In genomic region chr6:47420394-47421371, GRCh38 we compare ENCODE assay signal across 13 cellular contexts. TPM values are rescaled to one million over a fixed set of nuclear protein-coding genes. Genes with fewer than 3 reads are reported as not detected.
DNase-seq lines count a peak whose midpoint lies in the region; ATAC-seq and TF ChIP-seq lines count a peak whose summit lies in the region.
"Had no signal": no experiment of that assay in that cellular context is flagged by ENCODE, and none has a peak within 500 bp of the region (broad histone marks: within the 10 kb centered on the region; RNA-seq: fewer than 3 reads in every experiment).

No MANE protein-coding gene starts in this region.

- H2BK15ac ChIP-seq in mesenchymal stem cell (ENCODE audit: low read depth, poor library complexity, severe bottlenecking): no peak overlapping the region
- H2BK15ac ChIP-seq in mesendoderm (replicated peaks; ENCODE audit: low read depth): no peak overlapping the region

- H2BK5ac ChIP-seq in mesenchymal stem cell (ENCODE audit: low read depth, low read length, poor library complexity, severe bottlenecking) (no peak overlapping the region), mesendoderm (ENCODE audit: low read length) (no peak overlapping the region)

- no peak overlapping the region for H3K14ac ChIP-seq in mesenchymal stem cell (ENCODE audit: low read length in 2 of 2)

- H4K8ac ChIP-seq in mesenchymal stem cell (ENCODE audit: low read length) (no peak overlapping the region), mesendoderm (ENCODE audit: low read depth, low read length) (no peak overlapping the region)

- H4K5ac ChIP-seq in mesendoderm (ENCODE audit: low read length): no peak overlapping the region

- H3K79me1 ChIP-seq in mesenchymal stem cell (replicated peaks; ENCODE audit: low read length, poor library complexity, severe bottlenecking): no peaks in the 10 kb centered on the region
- H3K79me1 ChIP-seq in mesendoderm (ENCODE audit: low read length): no peaks in the 10 kb centered on the region

- no peak overlapping the region for H3K18ac ChIP-seq in mesenchymal stem cell (ENCODE audit: low read depth in 1 of 2, low read length in 2 of 2)
- H3K18ac ChIP-seq in mesendoderm (ENCODE audit: low read length): no peak overlapping the region

- H3K56ac ChIP-seq in mesendoderm (ENCODE audit: low read length): no peak overlapping the region

- no peaks in the 10 kb centered on the region for H3K79me2 ChIP-seq in mesendoderm (ENCODE audit: control insufficient read depth, insufficient read depth, low read length)

- TF ChIP-seq CTCF in cardiac fibroblast (IDR thresholded peaks at IDR 0.05; ENCODE audit: low read depth, low read length): no peak

- 73% methylated on average over 4 of the region's 5 CpGs for WGBS in mesenchymal stem cell
- no CpG with 5 or more reads among the region's 5 CpGs for WGBS in mesendoderm (ENCODE audit: extremely low coverage, insufficient coverage, low lambda C conversion rate)

- no peaks in the 10 kb centered on the region for H3K9me3 ChIP-seq in mesenchymal stem cell (ENCODE audit: control insufficient read depth, low read length)

- H3K23ac ChIP-seq in mesenchymal stem cell (ENCODE audit: low read length in 2 of 2): no peak overlapping the region
- no peak overlapping the region for H3K23ac ChIP-seq in mesendoderm (ENCODE audit: low read length)

- H3K36me3 ChIP-seq in mesenchymal stem cell (ENCODE audit: control insufficient read depth in 1 of 2, insufficient read depth in 2 of 2, low read depth in 1 of 2, low read length in 2 of 2) (no peaks in the 10 kb centered on the region), mesendoderm (ENCODE audit: control insufficient read depth, insufficient read depth, low read length) (no peaks in the 10 kb centered on the region)

- DNase-seq in EL (peak; percentile 20), MV-4-11 (lab: John Stamatoyannopoulos, UW) (peak; percentile 12), cardiac fibroblast (ENCODE audit: low read depth in 2 of 2) (peak; percentile 17 to 53), mesenchymal stem cell (no peak), cerebellum (ENCODE audit: low spot score) (no peak), midbrain (lab: John Stamatoyannopoulos, UW) (no peak), mesendoderm (no peak)
- DNase-seq: activated CD4-positive, alpha-beta T cell treated with anti-CD3 and anti-CD28 coated beads, Interleukin-2, amount 50 U/mL, for 48 hours; CD4-positive, alpha-beta memory T cell; NCI-H1417; NK-92 treated with Interleukin-12 subunit alpha and Interleukin-12 subunit beta, amount 100 ng/mL, for 24 hours; SW 1271 had no signal

- H3K9ac ChIP-seq in mesenchymal stem cell (ENCODE audit: low read length): no peak overlapping the region
- H3K9ac ChIP-seq in mesendoderm (ENCODE audit: low read length): no peak overlapping the region

- H2BK120ac ChIP-seq in mesenchymal stem cell (ENCODE audit: low read depth, low read length) (no peak overlapping the region), mesendoderm (ENCODE audit: low read depth, low read length) (no peak overlapping the region)

- H3K4me2 ChIP-seq in mesenchymal stem cell (ENCODE audit: low read length, poor library complexity, severe bottlenecking) (no peak overlapping the region), mesendoderm (ENCODE audit: low read length) (no peak overlapping the region)

- H3K4me1 ChIP-seq in mesenchymal stem cell (ENCODE audit: control insufficient read depth, insufficient read depth, low read depth, low read length) (peaks cover 3% of the 10 kb centered on the region), mesendoderm (ENCODE audit: control insufficient read depth, low read depth, low read length) (no peaks in the 10 kb centered on the region)

- no peak overlapping the region for H2BK12ac ChIP-seq in mesenchymal stem cell (ENCODE audit: low read length in 2 of 2)

- H3K27me3 ChIP-seq in mesenchymal stem cell (ENCODE audit: control insufficient read depth in 1 of 2, insufficient read depth in 1 of 2, low read length in 2 of 2) (peaks cover 0 to 6% of the 10 kb centered on the region in 2 experiments), mesendoderm (ENCODE audit: insufficient read depth, low read length, poor library complexity) (no peaks in the 10 kb centered on the region)

- no peak overlapping the region for H3K4ac ChIP-seq in mesenchymal stem cell (ENCODE audit: low read depth in 1 of 2, low read length in 2 of 2)
- H3K4ac ChIP-seq in mesendoderm (ENCODE audit: low read depth, low read length): no peak overlapping the region

- H2AFZ ChIP-seq in mesenchymal stem cell (ENCODE audit: low read depth, low read length): no peak overlapping the region

- no peak for ATAC-seq in HG03159 (IDR thresholded peaks at IDR 0.05; ENCODE audit: unreplicated experiment)

- H2AK5ac ChIP-seq in mesenchymal stem cell (ENCODE audit: low read length, severe bottlenecking) (peak overlapping the region; percentile 53), mesendoderm (ENCODE audit: low read length) (no peak overlapping the region)

- no peak overlapping the region for H4K91ac ChIP-seq in mesenchymal stem cell (ENCODE audit: low read length)

- H3K27ac ChIP-seq in mesenchymal stem cell (ENCODE audit: low read length, poor library complexity, severe bottlenecking): peak overlapping the region; percentile 73
- no peak overlapping the region for H3K27ac ChIP-seq in mesendoderm (ENCODE audit: low read depth, low read length)

- no peak overlapping the region for H3K4me3 ChIP-seq in cardiac fibroblast (replicated peaks in 1 of 2; ENCODE audit: low read depth in 2 of 2, low read length in 2 of 2)
- H3K4me3 ChIP-seq in mesenchymal stem cell (ENCODE audit: insufficient read depth in 1 of 2, low read depth in 1 of 2, low read length in 2 of 2): no peak overlapping the region
- H3K4me3 ChIP-seq in mesendoderm (ENCODE audit: low read length): no peak overlapping the region

RNA-seq across cellular contexts. Expression of gene CD2AP, which starts 56.9 kb away (rescaled TPM):
- polyA plus RNA-seq in mesenchymal stem cell (2013, experiment 1 of 2): 26.3 TPM
- polyA plus RNA-seq in mesenchymal stem cell (2013, experiment 2 of 2): 27.6 TPM
- 20.2 TPM for total RNA-seq in cerebellum
- 41.9 TPM for polyA plus RNA-seq in mesendoderm (2013, experiment 1 of 2)
- polyA plus RNA-seq in mesendoderm (2013, experiment 2 of 2): 42.8 TPM

Comparison
In these comparisons a context has a peak if more than half of its experiments do, and no peak if none do; other contexts are left out.
1. DNase-seq: peak in EL (single experiment), MV-4-11 (single experiment) and cardiac fibroblast (2 of 2); none in mesenchymal stem cell (single experiment), cerebellum (single experiment), midbrain (single experiment) and mesendoderm (single experiment).